ENCODE assay signal across 1 cellular context in genomic region chr10:45409782-45410181, GRCh38.
TF ChIP-seq lines count a peak whose summit lies in the region.

No MANE protein-coding gene starts in this region.

TF ChIP-seq in K562, 482 proteins besides CTCF, POLR2A, EP300 and RAD21 (continued from another document and continues in another):
- TF ChIP-seq CHD4 (IDR thresholded peaks at IDR 0.05; ENCODE audit: insufficient read depth, insufficient replicate concordance, low read depth, low read length, poor library complexity, severe bottlenecking): no peak
- TF ChIP-seq ZKSCAN3 (CRISPR knock-in tag; IDR thresholded peaks at IDR 0.05): no peak
- TF ChIP-seq SNRNP70 (optimal IDR thresholded peaks at IDR 0.05; ENCODE audit: low read depth, low read length): no peak
- no peak for TF ChIP-seq ZBTB8A (IDR thresholded peaks at IDR 0.05; ENCODE audit: partially characterized antibody)
- no peak for TF ChIP-seq SAFB2 (IDR thresholded peaks at IDR 0.05; ENCODE audit: borderline replicate concordance, low read depth, low read length, severe bottlenecking)
- TF ChIP-seq BHLHE40 (IDR thresholded peaks at IDR 0.05; ENCODE audit: low read length): no peak
- TF ChIP-seq KLF10 (CRISPR knock-in tag; IDR thresholded peaks at IDR 0.05): no peak
- 0 out of 2 replicates have a peak, but pooled peaks have one; percentile 37 for TF ChIP-seq ILK (tag; IDR thresholded peaks at IDR 0.05; ENCODE audit: borderline replicate concordance, low read depth)
- no peak for TF ChIP-seq KAT8 (IDR thresholded peaks at IDR 0.05; ENCODE audit: low read depth)
- TF ChIP-seq CLOCK (CRISPR knock-in tag; IDR thresholded peaks at IDR 0.05; ENCODE audit: borderline replicate concordance): no peak
- TF ChIP-seq TCFL5 (CRISPR knock-in tag; conservative IDR thresholded peaks at IDR 0.05): no peak
- no peak for TF ChIP-seq MCM2 (IDR thresholded peaks at IDR 0.05; ENCODE audit: low read depth)
- peak in 1 of 2 experiments; percentile 35; a peak in 2 of 4 replicates for TF ChIP-seq FOXA3 (CRISPR knock-in tag; conservative IDR thresholded peaks at IDR 0.05 in 1 of 2, IDR thresholded peaks at IDR 0.05 in 1 of 2)
- TF ChIP-seq ZNF668 (CRISPR knock-in tag; IDR thresholded peaks at IDR 0.05): peak; percentile 77; the same call in 1 of the 2 replicates
- no peak for TF ChIP-seq NCOA1 (IDR thresholded peaks at IDR 0.05; ENCODE audit: low read depth)
- peak; percentile 69 for TF ChIP-seq CREB3 (tag; conservative IDR thresholded peaks at IDR 0.05; ENCODE audit: low read depth)
- TF ChIP-seq E2F6 (IDR thresholded peaks at IDR 0.05; ENCODE audit: borderline replicate concordance in 1 of 2, extremely low read depth in 1 of 2, insufficient read depth in 1 of 2, insufficient read length in 1 of 2, low read depth in 1 of 2, low read length in 1 of 2, poor library complexity in 1 of 2, severe bottlenecking in 1 of 2): no peak
- TF ChIP-seq, protein P1, sequence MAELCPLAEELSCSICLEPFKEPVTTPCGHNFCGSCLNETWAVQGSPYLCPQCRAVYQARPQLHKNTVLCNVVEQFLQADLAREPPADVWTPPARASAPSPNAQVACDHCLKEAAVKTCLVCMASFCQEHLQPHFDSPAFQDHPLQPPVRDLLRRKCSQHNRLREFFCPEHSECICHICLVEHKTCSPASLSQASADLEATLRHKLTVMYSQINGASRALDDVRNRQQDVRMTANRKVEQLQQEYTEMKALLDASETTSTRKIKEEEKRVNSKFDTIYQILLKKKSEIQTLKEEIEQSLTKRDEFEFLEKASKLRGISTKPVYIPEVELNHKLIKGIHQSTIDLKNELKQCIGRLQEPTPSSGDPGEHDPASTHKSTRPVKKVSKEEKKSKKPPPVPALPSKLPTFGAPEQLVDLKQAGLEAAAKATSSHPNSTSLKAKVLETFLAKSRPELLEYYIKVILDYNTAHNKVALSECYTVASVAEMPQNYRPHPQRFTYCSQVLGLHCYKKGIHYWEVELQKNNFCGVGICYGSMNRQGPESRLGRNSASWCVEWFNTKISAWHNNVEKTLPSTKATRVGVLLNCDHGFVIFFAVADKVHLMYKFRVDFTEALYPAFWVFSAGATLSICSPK (IDR thresholded peaks at IDR 0.05; ENCODE audit: borderline replicate concordance): no peak
- TF ChIP-seq, protein P2, sequence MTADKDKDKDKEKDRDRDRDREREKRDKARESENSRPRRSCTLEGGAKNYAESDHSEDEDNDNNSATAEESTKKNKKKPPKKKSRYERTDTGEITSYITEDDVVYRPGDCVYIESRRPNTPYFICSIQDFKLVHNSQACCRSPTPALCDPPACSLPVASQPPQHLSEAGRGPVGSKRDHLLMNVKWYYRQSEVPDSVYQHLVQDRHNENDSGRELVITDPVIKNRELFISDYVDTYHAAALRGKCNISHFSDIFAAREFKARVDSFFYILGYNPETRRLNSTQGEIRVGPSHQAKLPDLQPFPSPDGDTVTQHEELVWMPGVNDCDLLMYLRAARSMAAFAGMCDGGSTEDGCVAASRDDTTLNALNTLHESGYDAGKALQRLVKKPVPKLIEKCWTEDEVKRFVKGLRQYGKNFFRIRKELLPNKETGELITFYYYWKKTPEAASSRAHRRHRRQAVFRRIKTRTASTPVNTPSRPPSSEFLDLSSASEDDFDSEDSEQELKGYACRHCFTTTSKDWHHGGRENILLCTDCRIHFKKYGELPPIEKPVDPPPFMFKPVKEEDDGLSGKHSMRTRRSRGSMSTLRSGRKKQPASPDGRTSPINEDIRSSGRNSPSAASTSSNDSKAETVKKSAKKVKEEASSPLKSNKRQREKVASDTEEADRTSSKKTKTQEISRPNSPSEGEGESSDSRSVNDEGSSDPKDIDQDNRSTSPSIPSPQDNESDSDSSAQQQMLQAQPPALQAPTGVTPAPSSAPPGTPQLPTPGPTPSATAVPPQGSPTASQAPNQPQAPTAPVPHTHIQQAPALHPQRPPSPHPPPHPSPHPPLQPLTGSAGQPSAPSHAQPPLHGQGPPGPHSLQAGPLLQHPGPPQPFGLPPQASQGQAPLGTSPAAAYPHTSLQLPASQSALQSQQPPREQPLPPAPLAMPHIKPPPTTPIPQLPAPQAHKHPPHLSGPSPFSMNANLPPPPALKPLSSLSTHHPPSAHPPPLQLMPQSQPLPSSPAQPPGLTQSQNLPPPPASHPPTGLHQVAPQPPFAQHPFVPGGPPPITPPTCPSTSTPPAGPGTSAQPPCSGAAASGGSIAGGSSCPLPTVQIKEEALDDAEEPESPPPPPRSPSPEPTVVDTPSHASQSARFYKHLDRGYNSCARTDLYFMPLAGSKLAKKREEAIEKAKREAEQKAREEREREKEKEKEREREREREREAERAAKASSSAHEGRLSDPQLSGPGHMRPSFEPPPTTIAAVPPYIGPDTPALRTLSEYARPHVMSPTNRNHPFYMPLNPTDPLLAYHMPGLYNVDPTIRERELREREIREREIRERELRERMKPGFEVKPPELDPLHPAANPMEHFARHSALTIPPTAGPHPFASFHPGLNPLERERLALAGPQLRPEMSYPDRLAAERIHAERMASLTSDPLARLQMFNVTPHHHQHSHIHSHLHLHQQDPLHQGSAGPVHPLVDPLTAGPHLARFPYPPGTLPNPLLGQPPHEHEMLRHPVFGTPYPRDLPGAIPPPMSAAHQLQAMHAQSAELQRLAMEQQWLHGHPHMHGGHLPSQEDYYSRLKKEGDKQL (CRISPR knock-in tag; IDR thresholded peaks at IDR 0.05; ENCODE audit: borderline replicate concordance): no peak
- peak; percentile 57 for TF ChIP-seq ZNF592 (IDR thresholded peaks at IDR 0.05)
- no peak for TF ChIP-seq ZNF175 (CRISPR knock-in tag; IDR thresholded peaks at IDR 0.05; ENCODE audit: low read depth)
- peak; percentile 27; the same call in 1 of the 2 replicates for TF ChIP-seq ERF (CRISPR knock-in tag; IDR thresholded peaks at IDR 0.05)
